ENCODE assay signal across 17 cellular contexts in the genomic region with DNA sequence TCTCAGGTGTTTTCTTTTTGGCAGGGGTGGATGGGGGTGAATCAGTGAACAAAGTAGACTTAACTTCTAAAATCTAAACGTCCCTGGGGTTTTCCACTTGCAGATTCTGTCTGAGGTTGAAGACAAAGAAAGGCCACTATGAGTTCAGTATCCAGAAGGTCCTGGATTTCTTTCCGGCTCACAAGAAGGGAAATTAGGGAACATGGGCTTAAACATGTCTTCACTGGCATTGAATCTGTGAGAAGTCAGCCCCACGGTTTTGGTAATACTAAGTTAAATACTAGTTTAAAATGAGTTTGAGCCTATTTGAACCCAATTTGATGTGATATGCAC.
DNase-seq lines count a peak whose midpoint lies in the region; ATAC-seq, FAIRE-seq and TF ChIP-seq lines count a peak whose summit lies in the region.
"Had no signal": no experiment of that assay in that cellular context is flagged by ENCODE, and none has a peak within 500 bp of the region (broad histone marks: within the 10 kb centered on the region; RNA-seq: fewer than 3 reads in every experiment).

No MANE protein-coding gene starts in this region.

- no peaks in the 10 kb centered on the region for H3K9me3 Mint-ChIP-seq in HFFc6

- peaks cover 58% of the 10 kb centered on the region for H3K4me1 Mint-ChIP-seq in HFFc6 (ENCODE audit: low read depth)

- H3K4me2 ChIP-seq in keratinocyte (ENCODE audit: control insufficient read depth, extremely low read depth, insufficient read depth, low read depth, low read length), result peak overlapping the region; percentile 70

- peak overlapping the region; percentile 84 for H3K4me3 Mint-ChIP-seq in HFFc6
- H3K4me3 Mint-ChIP-seq: CD4-positive, CD25-positive, alpha-beta regulatory T cell had no signal

- no peak overlapping the region for H3K4me3 ChIP-seq in keratinocyte (ENCODE audit: control insufficient read depth in 2 of 3, extremely low read depth in 1 of 3, insufficient read depth in 2 of 3, low read depth in 1 of 3, low read length in 3 of 3)
- no peak overlapping the region for H3K4me3 ChIP-seq in skeletal muscle tissue (ENCODE audit: low read length in 3 of 3)
- H3K4me3 ChIP-seq: HAP-1, K562, Peyer's patch had no signal

- H3K36me3 Mint-ChIP-seq in HFFc6 (ENCODE audit: low read depth), result peaks cover 6% of the 10 kb centered on the region; the same call in 1 of the 2 replicates
- H3K36me3 Mint-ChIP-seq: CD4-positive, CD25-positive, alpha-beta regulatory T cell had no signal

- DNase-seq in HFFc6 (no peak), dermis blood vessel endothelial cell (peak; percentile 73), keratinocyte (ENCODE audit: low read depth, low spot score) (no peak), H4 (ENCODE audit: low spot score) (no peak)
- DNase-seq: BE2C; CD4-positive, CD25-positive, alpha-beta regulatory T cell; COR-L47; NCI-H1092 treated with DMSO at 0.1 percent for 48 hours; NK-92 treated with Interleukin-12 subunit alpha and Interleukin-12 subunit beta, amount 100 ng/mL, for 24 hours had no signal

- H3K27me3 Mint-ChIP-seq in HFFc6 (ENCODE audit: insufficient read depth), result peaks cover 1% of the 10 kb centered on the region; the same call in 1 of the 2 replicates

- H3K27ac Mint-ChIP-seq in HFFc6, result peak overlapping the region; percentile 97
- H3K27ac Mint-ChIP-seq: CD4-positive, CD25-positive, alpha-beta regulatory T cell had no signal

- TF ChIP-seq CTCF in HFFc6 (IDR thresholded peaks at IDR 0.05) (no peak), keratinocyte (optimal IDR thresholded peaks at IDR 0.05 in 1 of 3, IDR thresholded peaks at IDR 0.05 in 1 of 3, conservative IDR thresholded peaks at IDR 0.05 in 1 of 3; ENCODE audit: extremely low read depth in 1 of 3, insufficient read depth in 2 of 3, low read length in 3 of 3) (no peak)

- H3K79me2 ChIP-seq in keratinocyte (ENCODE audit: control insufficient read depth, insufficient read depth, low read length), result no peaks in the 10 kb centered on the region

- no peak overlapping the region for H2AFZ ChIP-seq in keratinocyte (ENCODE audit: control insufficient read depth, low read length)

- H3K9ac ChIP-seq in keratinocyte (ENCODE audit: control insufficient read depth, extremely low read depth, insufficient read depth, low read length), result no peak overlapping the region
- no peak overlapping the region for H3K9ac ChIP-seq in skeletal muscle tissue (ENCODE audit: low read depth in 1 of 3, low read length in 3 of 3)

- no peaks in the 10 kb centered on the region for H3K9me3 ChIP-seq in keratinocyte (ENCODE audit: control insufficient read depth, low read depth, low read length)
- H3K9me3 ChIP-seq in skeletal muscle tissue (ENCODE audit: control insufficient read depth in 3 of 3, low read length in 3 of 3), result no peaks in the 10 kb centered on the region
- H3K9me3 ChIP-seq: BE2C, HAP-1, Peyer's patch had no signal

- H3K36me3 ChIP-seq in keratinocyte (ENCODE audit: control insufficient read depth in 2 of 2, extremely low read depth in 1 of 2, insufficient read depth in 2 of 2, low read length in 2 of 2) (no peaks in the 10 kb centered on the region), skeletal muscle tissue (ENCODE audit: control insufficient read depth in 3 of 3, insufficient read depth in 3 of 3, low read length in 3 of 3) (no peaks in the 10 kb centered on the region)
- H3K36me3 ChIP-seq: BE2C, HAP-1, Peyer's patch had no signal

- H4K20me1 ChIP-seq in keratinocyte (ENCODE audit: control insufficient read depth, extremely low read depth, insufficient read depth, low read length), result no peaks in the 10 kb centered on the region

- H3K4me1 ChIP-seq in keratinocyte (ENCODE audit: control insufficient read depth, extremely low read depth, insufficient read depth, low read length) (peaks cover 15% of the 10 kb centered on the region), skeletal muscle tissue (ENCODE audit: control insufficient read depth in 3 of 3, insufficient read depth in 3 of 3, low read length in 3 of 3) (peaks cover 0 to 11% (median 10%) of the 10 kb centered on the region in 3 donors)
- H3K4me1 ChIP-seq: BE2C, HAP-1 had no signal

- FAIRE-seq in keratinocyte (lab: Jason Lieb, UNC), result no peak
- FAIRE-seq: G401.6, K562 had no signal

- H3K27me3 ChIP-seq in keratinocyte (ENCODE audit: control insufficient read depth, extremely low read depth, insufficient read depth, low read length), result no peaks in the 10 kb centered on the region
- no peaks in the 10 kb centered on the region for H3K27me3 ChIP-seq in skeletal muscle tissue (ENCODE audit: control insufficient read depth in 3 of 3, insufficient read depth in 3 of 3, low read length in 3 of 3)
- H3K27me3 ChIP-seq: BE2C, Peyer's patch had no signal

- ATAC-seq in HG02678 (IDR thresholded peaks at IDR 0.05; ENCODE audit: unreplicated experiment), result no peak
- no peak for ATAC-seq in GM21447 (IDR thresholded peaks at IDR 0.05; ENCODE audit: unreplicated experiment)
- ATAC-seq in HG03025 (IDR thresholded peaks at IDR 0.05; ENCODE audit: low FRiP score, unreplicated experiment), result no peak

- H3K27ac ChIP-seq in keratinocyte (ENCODE audit: control insufficient read depth, insufficient read depth, low read length) (no peak overlapping the region), skeletal muscle tissue (ENCODE audit: low read depth, low read length) (peak overlapping the region; percentile 37)

- dilution Hi-C loops in keratinocyte (cut with MboI; ENCODE audit: extremely low pct_ligation_motif_present, low sequenced_read_pairs), result no loop called here

- H3K9me1 ChIP-seq in keratinocyte (ENCODE audit: control insufficient read depth, extremely low read depth, insufficient read depth, low read length), result no peaks in the 10 kb centered on the region
